In the genomic region with DNA sequence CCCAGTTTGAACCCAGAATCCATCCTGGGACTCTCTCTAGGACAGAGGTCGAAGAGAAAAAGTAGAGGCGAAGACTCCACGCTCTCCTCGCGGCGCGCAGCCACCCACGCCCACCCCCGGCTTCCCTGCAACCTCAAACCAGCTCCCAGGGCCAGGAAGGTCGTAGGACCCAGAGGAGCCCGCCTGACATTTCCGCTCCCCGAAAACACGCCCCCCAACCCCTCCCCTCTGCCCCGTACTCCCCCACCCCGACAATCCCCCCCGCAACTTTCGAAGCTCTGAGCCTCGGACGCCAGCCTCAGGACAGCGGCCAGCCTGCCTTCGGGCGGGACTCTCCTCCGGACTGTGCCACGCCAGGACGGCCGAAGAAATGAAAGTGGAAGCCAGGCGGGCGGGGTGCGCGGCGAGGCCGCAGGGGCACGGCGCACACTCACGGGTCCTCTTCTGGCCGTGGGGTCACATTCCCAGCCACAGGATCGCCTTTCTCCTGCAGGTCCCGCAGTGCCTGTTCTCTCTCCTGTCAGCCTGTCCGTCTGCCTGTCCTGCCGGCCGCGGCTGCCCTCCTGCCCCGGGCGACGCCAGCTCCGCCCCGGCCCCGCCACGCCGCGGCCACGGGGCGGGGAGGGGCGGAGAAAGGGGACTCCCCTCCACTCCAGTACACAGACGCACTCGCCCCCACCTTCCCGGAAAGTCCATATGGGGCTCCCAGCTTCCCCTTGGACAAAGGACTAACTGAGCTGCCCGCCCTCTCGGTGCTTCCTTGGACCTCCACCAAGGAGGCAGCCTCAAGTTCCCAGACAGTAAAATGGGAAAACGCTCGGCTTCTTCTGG, we compare ENCODE assay signal across 8 cellular contexts. TPM values are rescaled to one million over a fixed set of nuclear protein-coding genes. Genes with fewer than 3 reads are reported as not detected.
DNase-seq lines count a peak whose midpoint lies in the region; ATAC-seq and TF ChIP-seq lines count a peak whose summit lies in the region.

A gene (minus strand): TSS at position 535 of the 831 bp plus-strand sequence. CDS start 3,490 bp downstream, outside the sequence.

- peak within 1 kb of the TSS; percentile 88 for H3K4me3 Mint-ChIP-seq in chondrocyte (ENCODE audit: unreplicated experiment)

- peaks cover 46% of the 10 kb centered on the region for H3K4me1 Mint-ChIP-seq in chondrocyte (ENCODE audit: low read depth)

- DNase-seq in EL (peak; percentile 87), LHCN-M2 (ENCODE audit: low read depth) (peak; percentile 78), chondrocyte (ENCODE audit: low spot score) (no peak), kidney tubule cell (ENCODE audit: low spot score) (peak; percentile 81)
- peak; percentile 58 for DNase-seq in activated CD4-positive, alpha-beta T cell treated with anti-CD3 and anti-CD28 coated beads for 1 hour
- DNase-seq in stimulated activated CD4-positive, alpha-beta T cell treated with anti-CD3 and anti-CD28 coated beads, Interleukin-1b, Interleukin-23, amount 100 ng/mL, for 24 hours (ENCODE audit: low read depth in 4 of 4, low spot score in 1 of 4), result peak; percentile 31 to 52 (median 40)

- H3K36me3 Mint-ChIP-seq in chondrocyte (ENCODE audit: low read depth), result no peaks in the 10 kb centered on the region

- ATAC-seq in GM21737 (IDR thresholded peaks at IDR 0.05; ENCODE audit: unreplicated experiment) (peak; percentile 53), GM18517 (IDR thresholded peaks at IDR 0.05; ENCODE audit: unreplicated experiment) (no peak)

- peak within 1 kb of the TSS; percentile 94 for H3K27ac Mint-ChIP-seq in chondrocyte (ENCODE audit: unreplicated experiment)

- TF ChIP-seq CTCF in chondrocyte (IDR thresholded peaks at IDR 0.05), result no peak

- no peaks in the 10 kb centered on the region for H3K9me3 Mint-ChIP-seq in chondrocyte (ENCODE audit: low read depth)

- no peaks in the 10 kb centered on the region for H3K27me3 Mint-ChIP-seq in chondrocyte (ENCODE audit: low read depth)

RNA-seq across cellular contexts. Expression of the gene that starts here (rescaled TPM):
- total RNA-seq in LHCN-M2 (2014; rRNA removed) (5.5 and 10.8 TPM in 2 replicates), chondrocyte (6.2 to 12.2 TPM (median 6.3 TPM) in 3 replicates)
- polyA plus RNA-seq in LHCN-M2 (2012), result 4.2 TPM
